In genomic region chr2:191382801-191383200, GRCh38 we compare ENCODE assay signal across 15 cellular contexts.
A peak's percentile ranks its signal among the peaks of the same experiment; 100 is the strongest.
DNase-seq lines count a peak whose midpoint lies in the region; ATAC-seq, FAIRE-seq and TF ChIP-seq lines count a peak whose summit lies in the region.
"Had no signal": no experiment of that assay in that cellular context is flagged by ENCODE, and none has a peak within 500 bp of the region (broad histone marks: within the 10 kb centered on the region; RNA-seq: fewer than 3 reads in every experiment).

No MANE protein-coding gene starts in this region.

- BruUV-seq in HepG2 (replicated peaks; lab: Mats Ljungman, UMichigan), result no TSS peak

- intact Hi-C loops in HepG2 (cut with micrococcal nuclease; ENCODE audit: unreplicated experiment), result no loop called here
- intact Hi-C loops in activated T-helper 1 cell treated with anti-CD3 and anti-CD28 coated beads, Interleukin-12 subunit alpha, Interleukin-12 subunit beta, Interleukin-2, Interleukin-4 antibody, amounts not matched to agents 30 ng/mL and 10 ng/mL and 1 ng/mL, durations not matched to agents 14 hours and 24 hours and 36 hours (cut with micrococcal nuclease), result no loop called here

- no peaks in the 10 kb centered on the region for H3K79me2 ChIP-seq in HepG2 (ENCODE audit: insufficient read depth, low read length)

- CTCF ChIA-PET in AG04450 (lab: Charles Lee), result no interaction called here
- CTCF ChIA-PET in HepG2 (lab: Yijun Ruan, JAX; ENCODE audit: low intra/inter-chr PET ratio, low total read pairs), result no interaction called here

- H3K4me3 Mint-ChIP-seq in activated T-helper 1 cell treated with anti-CD3 and anti-CD28 coated beads, Interleukin-12 subunit alpha, Interleukin-12 subunit beta, Interleukin-2, Interleukin-4 antibody, amounts not matched to agents 30 ng/mL and 10 ng/mL and 1 ng/mL, durations not matched to agents 14 hours and 24 hours and 36 hours, result no peak overlapping the region
- H3K4me3 Mint-ChIP-seq: endodermal cell; stimulated activated memory B cell treated with anti-CD40 and anti-IgM and Interleukin-4, amounts not matched to agents 10 μg/mL and 1 μg/mL and 100 μg/mL, for 72 hours had no signal

- TF ChIP-seq POLR2A in HepG2 (IDR thresholded peaks at IDR 0.05; ENCODE audit: insufficient read depth in 1 of 2, low read depth in 2 of 2, low read length in 2 of 2), result no peak

- no peaks in the 10 kb centered on the region for H3K27me3 ChIP-seq in AG04450 (ENCODE audit: control insufficient read depth, insufficient read depth, low read length)
- no peaks in the 10 kb centered on the region for H3K27me3 ChIP-seq in HepG2 (ENCODE audit: control insufficient read depth in 1 of 2, insufficient read depth in 2 of 2, low read length in 2 of 2)
- H3K27me3 ChIP-seq: BLaER1 treated with 17β-estradiol and CSF1 and Interleukin-3, amounts not matched to agents 10 nM and 100 nM had no signal

- TF ChIP-seq CTCF in AG04450 (IDR thresholded peaks at IDR 0.05; ENCODE audit: low read depth, low read length), result no peak
- no peak for TF ChIP-seq CTCF in HepG2 (CRISPR knock-in tag; IDR thresholded peaks at IDR 0.05)

- ATAC-seq in HepG2 (peak; percentile 83), GM21390 (IDR thresholded peaks at IDR 0.05; ENCODE audit: unreplicated experiment) (no peak), GM18520 (IDR thresholded peaks at IDR 0.05; ENCODE audit: unreplicated experiment) (no peak)
- ATAC-seq: stimulated activated memory B cell treated with anti-CD40 and anti-IgM and Interleukin-4, amounts not matched to agents 10 μg/mL and 1 μg/mL and 100 μg/mL, for 72 hours had no signal

- peaks cover 10% of the 10 kb centered on the region for H3K36me3 Mint-ChIP-seq in activated T-helper 1 cell treated with anti-CD3 and anti-CD28 coated beads, Interleukin-12 subunit alpha, Interleukin-12 subunit beta, Interleukin-2, Interleukin-4 antibody, amounts not matched to agents 30 ng/mL and 10 ng/mL and 1 ng/mL, durations not matched to agents 14 hours and 24 hours and 36 hours (ENCODE audit: low read depth)
- H3K36me3 Mint-ChIP-seq: stimulated activated memory B cell treated with anti-CD40 and anti-IgM and Interleukin-4, amounts not matched to agents 10 μg/mL and 1 μg/mL and 100 μg/mL, for 72 hours had no signal

- in situ Hi-C loops in HepG2 (cut with HindIII; ENCODE audit: extremely low pct_ligation_motif_present, low pct_unique_long_range_greater_than_20kb), result loop anchor here (10.0 kb wide), 1 partner anchor 138 kb away; the partner anchor contains the start of gene MYO1B

- POLR2A ChIA-PET in AG04450 (lab: Yijun Ruan, JAX) (no interaction called here), HepG2 (lab: Yijun Ruan, JAX) (no interaction called here)

- TF ChIP-seq EP300 in HepG2 (IDR thresholded peaks at IDR 0.05; ENCODE audit: low read depth in 2 of 2, low read length in 2 of 2) (peak in 1 of 2 experiments; percentile 83; a peak in 2 of 4 replicates), HepG2 (CRISPR knock-in tag; IDR thresholded peaks at IDR 0.05; ENCODE audit: borderline replicate concordance) (no peak)

- no peak for FAIRE-seq in HepG2 (lab: Jason Lieb, UNC)
- FAIRE-seq: GM12891 had no signal

- no peak overlapping the region for H3K9ac ChIP-seq in HepG2 (ENCODE audit: insufficient read depth, low read depth, low read length)
- H3K9ac ChIP-seq: BLaER1 treated with 17β-estradiol and CSF1 and Interleukin-3, amounts not matched to agents 10 nM and 100 nM had no signal

- H3K9me3 Mint-ChIP-seq in activated T-helper 1 cell treated with anti-CD3 and anti-CD28 coated beads, Interleukin-12 subunit alpha, Interleukin-12 subunit beta, Interleukin-2, Interleukin-4 antibody, amounts not matched to agents 30 ng/mL and 10 ng/mL and 1 ng/mL, durations not matched to agents 14 hours and 24 hours and 36 hours, result no peaks in the 10 kb centered on the region
- H3K9me3 Mint-ChIP-seq: endodermal cell; stimulated activated memory B cell treated with anti-CD40 and anti-IgM and Interleukin-4, amounts not matched to agents 10 μg/mL and 1 μg/mL and 100 μg/mL, for 72 hours had no signal

- DNase-seq in AG04450 (ENCODE audit: low read depth, low spot score) (peak; percentile 43), LHCN-M2 (ENCODE audit: low read depth) (peak; percentile 46), brain pericyte (ENCODE audit: low read depth, low spot score) (peak; percentile 65), HepG2 (ENCODE audit: low spot score) (peak; percentile 87), NCI-H128 (lab: John Stamatoyannopoulos, UW; ENCODE audit: unreplicated experiment) (no peak)
- DNase-seq in activated T-helper 1 cell treated with anti-CD3 and anti-CD28 coated beads, Interleukin-12 subunit alpha, Interleukin-12 subunit beta, Interleukin-2, Interleukin-4 antibody, amounts not matched to agents 30 ng/mL and 10 ng/mL and 1 ng/mL, durations not matched to agents 14 hours and 24 hours and 36 hours (ENCODE audit: low spot score), result no peak
- DNase-seq: activated T-cell treated with anti-CD3 and anti-CD28 coated beads for 4 hours, endodermal cell, T-helper 1 cell had no signal

- H3K4me1 ChIP-seq in HepG2 (ENCODE audit: insufficient read depth, low read length), result peaks cover 43% of the 10 kb centered on the region

- H3K4me3 ChIP-seq in AG04450 (ENCODE audit: low read depth, low read length), result no peak overlapping the region
- no peak overlapping the region for H3K4me3 ChIP-seq in HepG2 (replicated peaks in 1 of 3; ENCODE audit: insufficient read depth in 1 of 3, low read depth in 2 of 3, low read length in 3 of 3)
- H3K4me3 ChIP-seq: BLaER1 treated with 17β-estradiol and CSF1 and Interleukin-3, amounts not matched to agents 10 nM and 100 nM; skin epidermis had no signal

- WGBS in HepG2 (ENCODE audit: low lambda C conversion rate), result 10% methylated on average over 1 of the region's 1 CpG

- H3K27ac Mint-ChIP-seq in activated T-helper 1 cell treated with anti-CD3 and anti-CD28 coated beads, Interleukin-12 subunit alpha, Interleukin-12 subunit beta, Interleukin-2, Interleukin-4 antibody, amounts not matched to agents 30 ng/mL and 10 ng/mL and 1 ng/mL, durations not matched to agents 14 hours and 24 hours and 36 hours, result no peak overlapping the region
- H3K27ac Mint-ChIP-seq: endodermal cell; stimulated activated memory B cell treated with anti-CD40 and anti-IgM and Interleukin-4, amounts not matched to agents 10 μg/mL and 1 μg/mL and 100 μg/mL, for 72 hours had no signal

- TF ChIP-seq RAD21 in HepG2 (CRISPR knock-in tag; IDR thresholded peaks at IDR 0.05), result no peak

- H3K27me3 Mint-ChIP-seq in activated T-helper 1 cell treated with anti-CD3 and anti-CD28 coated beads, Interleukin-12 subunit alpha, Interleukin-12 subunit beta, Interleukin-2, Interleukin-4 antibody, amounts not matched to agents 30 ng/mL and 10 ng/mL and 1 ng/mL, durations not matched to agents 14 hours and 24 hours and 36 hours (ENCODE audit: insufficient read depth), result no peaks in the 10 kb centered on the region

- H3K36me3 ChIP-seq in HepG2 (replicated peaks in 1 of 2; ENCODE audit: control insufficient read depth in 1 of 2, insufficient read depth in 2 of 2, low read length in 2 of 2), result peaks cover 18 to 45% of the 10 kb centered on the region in 2 experiments

- no peak overlapping the region for H2AFZ ChIP-seq in HepG2 (ENCODE audit: low read length)

- H3K4me1 Mint-ChIP-seq in activated T-helper 1 cell treated with anti-CD3 and anti-CD28 coated beads, Interleukin-12 subunit alpha, Interleukin-12 subunit beta, Interleukin-2, Interleukin-4 antibody, amounts not matched to agents 30 ng/mL and 10 ng/mL and 1 ng/mL, durations not matched to agents 14 hours and 24 hours and 36 hours (ENCODE audit: low read depth), result peaks cover 16% of the 10 kb centered on the region

- H3K9me3 ChIP-seq in AG04450 (ENCODE audit: control insufficient read depth, insufficient read depth, low read length) (no peaks in the 10 kb centered on the region), HepG2 (ENCODE audit: low read length) (no peaks in the 10 kb centered on the region)
- H3K9me3 ChIP-seq: BLaER1 treated with 17β-estradiol and CSF1 and Interleukin-3, amounts not matched to agents 10 nM and 100 nM had no signal

- H3K4me2 ChIP-seq in HepG2 (ENCODE audit: low read depth, low read length), result no peak overlapping the region
- H3K4me2 ChIP-seq: BLaER1 treated with 17β-estradiol and CSF1 and Interleukin-3, amounts not matched to agents 10 nM and 100 nM had no signal

- H3K27ac ChIP-seq in AG04450 (ENCODE audit: low read depth, low read length) (no peak overlapping the region), HepG2 (ENCODE audit: extremely low read length, insufficient read depth, low read length) (peak overlapping the region; percentile 42)
- H3K27ac ChIP-seq: BLaER1 treated with 17β-estradiol and CSF1 and Interleukin-3, amounts not matched to agents 10 nM and 100 nM; skin epidermis had no signal

- H4K20me1 ChIP-seq in HepG2 (ENCODE audit: insufficient read depth, low read length), result 0 out of 2 replicates have a peak, but pooled peaks cover 2% of the 10 kb centered on the region
- H4K20me1 ChIP-seq: BLaER1 treated with 17β-estradiol and CSF1 and Interleukin-3, amounts not matched to agents 10 nM and 100 nM had no signal

TF ChIP-seq in HepG2, 621 proteins besides CTCF, POLR2A, EP300 and RAD21 (continues in another document):
- peak; percentile 77 for TF ChIP-seq MLX (CRISPR knock-in tag; IDR thresholded peaks at IDR 0.05)
- peak; percentile 40; the same call in 1 of the 2 replicates for TF ChIP-seq TFE3 (CRISPR knock-in tag; IDR thresholded peaks at IDR 0.05)
- TF ChIP-seq SNAPC5 (CRISPR knock-in tag; IDR thresholded peaks at IDR 0.05; ENCODE audit: borderline replicate concordance), result no peak
- 0 out of 2 replicates have a peak, but pooled peaks have one; percentile 16 for TF ChIP-seq ZFX (CRISPR knock-in tag; IDR thresholded peaks at IDR 0.05; ENCODE audit: low read depth)

Comparison
In these comparisons a context has a peak if more than half of its experiments do, and no peak if none do; other contexts are left out.
1. DNase-seq: peak in AG04450 (single experiment), LHCN-M2 (single experiment), brain pericyte (single experiment) and HepG2 (single experiment); none in NCI-H128 (single experiment) and activated T-helper 1 cell treated with anti-CD3 and anti-CD28 coated beads, Interleukin-12 subunit alpha, Interleukin-12 subunit beta, Interleukin-2, Interleukin-4 antibody, amounts not matched to agents 30 ng/mL and 10 ng/mL and 1 ng/mL, durations not matched to agents 14 hours and 24 hours and 36 hours (single experiment).